10 cellular contexts compared by ENCODE assay signal in the genomic region with DNA sequence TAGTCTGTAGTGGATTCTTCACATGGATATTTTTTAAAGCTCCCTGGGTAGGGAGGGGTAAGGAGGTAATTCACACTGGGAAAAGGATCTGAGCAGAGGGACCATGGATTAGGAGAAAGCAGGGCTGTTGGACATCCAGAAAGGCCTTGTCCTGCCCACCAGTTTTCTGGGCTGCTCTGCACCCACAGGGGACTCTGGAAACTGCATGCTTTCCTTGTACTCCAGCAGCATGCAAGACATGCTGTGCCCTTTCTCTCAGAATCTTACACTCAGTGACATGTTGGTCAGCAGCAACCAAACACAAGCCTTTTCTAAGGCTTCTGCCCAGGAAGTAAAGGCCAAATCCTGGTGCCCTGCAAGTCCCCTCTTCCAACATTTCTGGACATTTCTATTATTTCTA. TPM values are rescaled to one million over a fixed set of nuclear protein-coding genes. Genes with fewer than 3 reads are reported as not detected.
DNase-seq lines count a peak whose midpoint lies in the region; ATAC-seq and TF ChIP-seq lines count a peak whose summit lies in the region.
"Had no signal": no experiment of that assay in that cellular context is flagged by ENCODE, and none has a peak within 500 bp of the region (broad histone marks: within the 10 kb centered on the region; RNA-seq: fewer than 3 reads in every experiment).

No MANE protein-coding gene starts in this region.

- no peak for TF ChIP-seq EP300 in upper lobe of left lung (IDR thresholded peaks at IDR 0.05)

- H3K4me1 ChIP-seq in BE2C: peaks cover 4% of the 10 kb centered on the region; the same call in 1 of the 2 replicates
- H3K4me1 ChIP-seq in upper lobe of left lung: peaks cover 10 to 24% (median 19%) of the 10 kb centered on the region in 4 donors
- H3K4me1 ChIP-seq: parathyroid adenoma had no signal

- H3K9me3 ChIP-seq in BE2C (no peaks in the 10 kb centered on the region), upper lobe of left lung (no peaks in the 10 kb centered on the region)

- CTCF ChIA-PET in RWPE1 (lab: Yijun Ruan, JAX): no interaction called here

- TF ChIP-seq CTCF in BE2C (IDR thresholded peaks at IDR 0.05; ENCODE audit: low read depth, low read length) (peak; percentile 30; the same call in 1 of the 2 replicates), HFF-Myc (IDR thresholded peaks at IDR 0.05; ENCODE audit: low read depth, low read length, missing control alignments) (peak; percentile 28), RWPE1 (conservative IDR thresholded peaks at IDR 0.05; ENCODE audit: low read depth) (no peak), upper lobe of left lung (IDR thresholded peaks at IDR 0.05) (peak in 1 of 6 experiments; percentile 10)

- H3K27me3 ChIP-seq in BE2C (peaks cover 17% of the 10 kb centered on the region), upper lobe of left lung (peaks cover 0 to 15% (median 6%) of the 10 kb centered on the region in 4 donors)

- POLR2A ChIA-PET in RWPE1 (lab: Yijun Ruan, JAX; ENCODE audit: low non-redundant PET): no interaction called here

- H3K36me3 ChIP-seq in BE2C (no peaks in the 10 kb centered on the region), upper lobe of left lung (no peaks in the 10 kb centered on the region)

- DNase-seq in BE2C (peak; percentile 13), HFF-Myc (ENCODE audit: extremely low read depth, low read depth) (no peak), dedifferentiated amniotic fluid mesenchymal stem cell (ENCODE audit: extremely low spot score) (peak; percentile 61), midbrain (lab: John Stamatoyannopoulos, UW) (peak; percentile 34), RWPE1 (ENCODE audit: low spot score) (no peak), upper lobe of left lung (no peak), NCI-H1417 treated with DMSO at 0.1 percent for 48 hours (lab: John Stamatoyannopoulos, UW) (no peak)

- H3K4me3 ChIP-seq in BE2C (ENCODE audit: low read depth, low read length) (no peak overlapping the region), HFF-Myc (replicated peaks; ENCODE audit: low read depth, low read length) (no peak overlapping the region), upper lobe of left lung (no peak overlapping the region)

- ATAC-seq in HG03039 (IDR thresholded peaks at IDR 0.05; ENCODE audit: unreplicated experiment) (no peak), upper lobe of left lung (ENCODE audit: low FRiP score in 2 of 2) (no peak)
- ATAC-seq: activated CD4-positive, CD25-positive, alpha-beta regulatory T cell treated with anti-CD3 and anti-CD28 coated beads, Interleukin-2, amount 50 U/mL, for 24 hours had no signal

- H3K27ac ChIP-seq in RWPE1: no peak overlapping the region
- no peak overlapping the region for H3K27ac ChIP-seq in upper lobe of left lung
- H3K27ac ChIP-seq: parathyroid adenoma had no signal

- TF ChIP-seq POLR2A in upper lobe of left lung (IDR thresholded peaks at IDR 0.05): no peak

RNA-seq across cellular contexts. Expression of a gene that starts 2.5 kb away (rescaled TPM):
- 52.1 TPM for polyA plus RNA-seq in BE2C (2012; ENCODE audit: insufficient read depth, insufficient read length, low read depth)
- total RNA-seq in upper lobe of left lung: 100 to 1,000 TPM in 1 of 6 donors, 10 to 100 TPM in 5; 20.3 to 159 (median 44.3) TPM

Comparison
In these comparisons a context has a peak if more than half of its experiments do, and no peak if none do; other contexts are left out.
1. DNase-seq: peak in BE2C (single experiment), dedifferentiated amniotic fluid mesenchymal stem cell (single experiment) and midbrain (single experiment); none in HFF-Myc (single experiment), RWPE1 (single experiment), upper lobe of left lung (0 of 2) and NCI-H1417 treated with DMSO at 0.1 percent for 48 hours (single experiment).